ENCODE assay signal across 1 cellular context in the genomic region with DNA sequence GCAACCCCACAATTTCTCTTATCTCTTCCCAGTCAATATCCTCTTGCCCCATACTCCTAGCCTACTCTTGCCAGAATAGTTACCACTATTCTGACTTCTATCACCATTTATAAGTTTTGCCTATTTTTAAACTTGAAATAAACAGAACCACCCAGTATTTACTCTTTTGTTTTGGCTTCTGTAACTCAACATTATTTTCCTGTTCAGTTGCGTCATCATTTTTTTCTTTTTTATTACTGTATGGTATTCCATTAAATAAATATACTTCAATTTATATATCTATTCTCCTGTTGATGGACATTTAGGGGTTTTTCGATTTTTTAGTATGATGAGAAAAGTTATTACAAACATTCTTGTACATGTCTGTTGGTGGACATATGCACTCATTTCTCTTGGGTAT.
TF ChIP-seq lines count a peak whose summit lies in the region.

No MANE protein-coding gene starts in this region.

TF ChIP-seq in K562, 482 proteins besides CTCF, POLR2A, EP300 and RAD21 (continued from another document):
- TF ChIP-seq, protein P1, sequence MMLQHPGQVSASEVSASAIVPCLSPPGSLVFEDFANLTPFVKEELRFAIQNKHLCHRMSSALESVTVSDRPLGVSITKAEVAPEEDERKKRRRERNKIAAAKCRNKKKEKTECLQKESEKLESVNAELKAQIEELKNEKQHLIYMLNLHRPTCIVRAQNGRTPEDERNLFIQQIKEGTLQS (IDR thresholded peaks at IDR 0.05), result peak; percentile 53
- TF ChIP-seq, protein P1 (CRISPR knock-in tag; conservative IDR thresholded peaks at IDR 0.05), result no peak
